Comparison of ENCODE assay signal across 8 cellular contexts in the genomic region with DNA sequence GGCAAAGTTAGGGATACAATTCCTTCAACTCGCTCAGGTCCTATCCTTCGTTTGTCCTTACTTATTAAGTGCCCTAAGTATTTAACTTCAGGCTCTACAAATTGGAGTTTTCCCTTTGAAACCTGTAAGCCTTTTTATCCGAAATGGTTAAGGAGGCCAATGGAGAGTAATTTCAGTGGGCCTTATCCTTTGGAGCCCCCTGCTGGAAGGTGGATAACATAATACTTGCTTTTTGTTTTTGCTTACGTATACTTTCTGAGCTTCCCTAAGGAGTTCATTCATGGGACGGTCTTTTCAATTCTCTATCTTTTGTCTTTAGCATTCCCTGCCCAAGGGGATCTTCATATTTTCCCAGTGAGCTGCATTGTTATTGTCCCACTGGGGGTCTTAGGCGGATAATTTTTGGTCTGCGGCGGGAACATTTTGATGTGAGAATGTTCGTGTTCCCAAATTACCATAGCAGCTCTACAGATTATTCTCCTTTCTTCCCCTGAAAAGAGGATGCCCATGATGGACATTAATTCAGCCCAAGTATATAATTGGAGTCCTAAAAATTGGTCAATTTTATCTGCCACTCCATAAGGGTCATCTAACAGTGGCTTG. TPM values are rescaled to one million over a fixed set of nuclear protein-coding genes. Genes with fewer than 3 reads are reported as not detected.
A peak's percentile ranks its signal among the peaks of the same experiment; 100 is the strongest.
DNase-seq lines count a peak whose midpoint lies in the region; ATAC-seq and FAIRE-seq lines count a peak whose summit lies in the region.

No MANE protein-coding gene starts in this region.

- intact Hi-C loops in activated CD4-positive, alpha-beta T cell treated with anti-CD3 and anti-CD28 coated beads, Interleukin-2, amount 10 ng/mL, durations not matched to agents 24 days and 14 days (cut with micrococcal nuclease), result loop anchor here (1.0 kb wide), 1 partner anchor 236 kb away; no protein-coding TSS in a partner anchor

- FAIRE-seq in HTR-8/SVneo (lab: Jason Lieb, UNC), result no peak

- H3K4me3 Mint-ChIP-seq in activated CD4-positive, alpha-beta T cell treated with anti-CD3 and anti-CD28 coated beads, Interleukin-2, amount 10 ng/mL, durations not matched to agents 24 days and 14 days, result no peak overlapping the region

- H3K36me3 Mint-ChIP-seq in activated CD4-positive, alpha-beta T cell treated with anti-CD3 and anti-CD28 coated beads, Interleukin-2, amount 10 ng/mL, durations not matched to agents 24 days and 14 days (ENCODE audit: low read depth), result no peaks in the 10 kb centered on the region

- no peak overlapping the region for H3K27ac Mint-ChIP-seq in activated CD4-positive, alpha-beta T cell treated with anti-CD3 and anti-CD28 coated beads, Interleukin-2, amount 10 ng/mL, durations not matched to agents 24 days and 14 days

- H3K4me1 Mint-ChIP-seq in activated CD4-positive, alpha-beta T cell treated with anti-CD3 and anti-CD28 coated beads, Interleukin-2, amount 10 ng/mL, durations not matched to agents 24 days and 14 days, result peaks cover 2% of the 10 kb centered on the region

- DNase-seq in activated gamma-delta T cell treated with Interleukin-2 at 50 U/mL for 16 hours, result peak; percentile 8
- DNase-seq in activated gamma-delta T cell (lab: John Stamatoyannopoulos, UW), result no peak
- peak; percentile 59 for DNase-seq in NCI-H146 (lab: John Stamatoyannopoulos, UW)
- peak; percentile 75 for DNase-seq in activated CD4-positive, alpha-beta T cell treated with anti-CD3 and anti-CD28 coated beads, Interleukin-2, amount 10 ng/mL, durations not matched to agents 24 days and 14 days
- peak; percentile 29 for DNase-seq in glomerular endothelial cell (ENCODE audit: extremely low read depth, low read depth, low spot score)
- DNase-seq in pons (ENCODE audit: low spot score), result peak; percentile 82
- no peak for DNase-seq in HTR-8/SVneo (ENCODE audit: insufficient read length, low spot score)

- peaks cover 3% of the 10 kb centered on the region for H3K27me3 Mint-ChIP-seq in activated CD4-positive, alpha-beta T cell treated with anti-CD3 and anti-CD28 coated beads, Interleukin-2, amount 10 ng/mL, durations not matched to agents 24 days and 14 days

- H3K9me3 Mint-ChIP-seq in activated CD4-positive, alpha-beta T cell treated with anti-CD3 and anti-CD28 coated beads, Interleukin-2, amount 10 ng/mL, durations not matched to agents 24 days and 14 days, result peaks cover 11% of the 10 kb centered on the region

- no peak for ATAC-seq in HG03442 (IDR thresholded peaks at IDR 0.05; ENCODE audit: unreplicated experiment)

RNA-seq across cellular contexts. Expression of gene TRAPPC8, which starts 34.4 kb away (rescaled TPM):
- 32.6 and 35.0 TPM in 2 replicates for total RNA-seq in activated CD4-positive, alpha-beta T cell treated with anti-CD3 and anti-CD28 coated beads, Interleukin-2, amount 10 ng/mL, durations not matched to agents 24 days and 14 days
- total RNA-seq in glomerular endothelial cell, result 21.3 and 29.9 TPM in 2 replicates

RNA-seq across cellular contexts. Expression of gene RNF125, which starts 41.3 kb away (rescaled TPM):
- total RNA-seq in activated CD4-positive, alpha-beta T cell treated with anti-CD3 and anti-CD28 coated beads, Interleukin-2, amount 10 ng/mL, durations not matched to agents 24 days and 14 days, result 32.6 and 35.0 TPM in 2 replicates
- 1.6 and 3.4 TPM in 2 replicates for total RNA-seq in glomerular endothelial cell

Comparison
In these comparisons a context has a peak if more than half of its experiments do, and no peak if none do; other contexts are left out.
1. DNase-seq: peak in activated gamma-delta T cell treated with Interleukin-2 at 50 U/mL for 16 hours (single experiment), NCI-H146 (single experiment), activated CD4-positive, alpha-beta T cell treated with anti-CD3 and anti-CD28 coated beads, Interleukin-2, amount 10 ng/mL, durations not matched to agents 24 days and 14 days (single experiment), glomerular endothelial cell (single experiment) and pons (single experiment); none in activated gamma-delta T cell (single experiment) and HTR-8/SVneo (single experiment).